ENCODE assay signal across 1 cellular context in the genomic region with DNA sequence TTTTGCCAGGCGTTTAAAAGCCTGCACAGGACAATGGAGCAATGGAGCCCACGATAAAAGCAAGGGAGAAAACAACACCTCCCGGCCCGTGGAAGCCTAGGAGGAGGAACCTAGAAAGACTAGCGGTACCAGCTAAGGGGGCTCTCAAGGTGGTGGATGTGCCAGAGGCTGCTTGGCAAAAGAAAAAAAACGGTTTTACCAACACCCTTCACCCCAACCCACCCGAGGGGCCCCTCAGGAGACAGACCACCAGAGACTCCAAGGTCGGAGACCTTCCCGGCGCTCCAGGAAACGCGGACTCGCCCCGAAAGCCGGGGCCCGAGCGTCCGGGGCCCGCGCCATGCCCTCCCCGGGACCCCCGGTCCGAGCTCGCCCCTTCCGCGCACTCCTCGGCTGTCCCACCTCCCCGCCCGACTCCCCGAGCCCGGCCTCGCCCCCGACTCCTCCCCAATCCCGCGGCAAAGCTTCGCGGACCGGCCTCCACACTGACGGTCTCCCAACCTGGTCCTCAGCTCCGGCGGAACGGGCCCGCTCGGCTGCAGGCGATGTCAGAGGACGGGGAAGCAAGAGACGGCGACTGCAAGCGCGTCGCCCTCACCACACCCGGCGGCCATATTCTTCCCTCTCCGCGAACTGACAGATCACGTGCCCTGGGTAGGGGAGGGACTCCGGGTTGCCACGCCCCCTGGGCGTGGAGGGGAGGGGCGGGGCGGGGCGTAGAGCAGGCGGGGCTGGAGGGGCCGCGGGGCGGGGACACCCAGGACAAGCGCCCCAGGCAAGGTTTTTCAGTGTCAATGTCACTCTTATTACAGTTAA.
A peak's percentile ranks its signal among the peaks of the same experiment; 100 is the strongest.
TF ChIP-seq lines count a peak whose summit lies in the region.

KIDINS220 (minus strand) TSS at position 635 of the 816 bp plus-strand sequence. CDS start 10,520 bp downstream, outside the sequence.

TF ChIP-seq in K562, 482 proteins besides CTCF, POLR2A, EP300 and RAD21 (continued from another document and continues in another):
- TF ChIP-seq CLOCK (CRISPR knock-in tag; IDR thresholded peaks at IDR 0.05; ENCODE audit: borderline replicate concordance) (no peak), ZNF316 (IDR thresholded peaks at IDR 0.05) (no peak), FOXA1 (IDR thresholded peaks at IDR 0.05; ENCODE audit: borderline replicate concordance) (no peak), E2F5 (CRISPR knock-in tag; IDR thresholded peaks at IDR 0.05) (no peak), FOXJ2 (tag; IDR thresholded peaks at IDR 0.05) (no peak), ZNF140 (CRISPR knock-in tag; IDR thresholded peaks at IDR 0.05) (no peak), MLLT1 (IDR thresholded peaks at IDR 0.05) (no peak), EZH2 (IDR thresholded peaks at IDR 0.05; ENCODE audit: borderline replicate concordance, low read depth, low read length) (no peak), SRSF3 (IDR thresholded peaks at IDR 0.05; ENCODE audit: insufficient read depth, low read length) (no peak), SP1 (CRISPR knock-in tag; IDR thresholded peaks at IDR 0.05) (peak; percentile 68; the same call in 1 of the 2 replicates), SMARCB1 (IDR thresholded peaks at IDR 0.05; ENCODE audit: insufficient read length, low read depth) (no peak), ZNF431 (CRISPR knock-in tag; IDR thresholded peaks at IDR 0.05) (no peak), GATAD2B (IDR thresholded peaks at IDR 0.05; ENCODE audit: borderline replicate concordance) (no peak), MBD1 (CRISPR knock-in tag; IDR thresholded peaks at IDR 0.05) (no peak), ZNF445 (CRISPR knock-in tag; IDR thresholded peaks at IDR 0.05; ENCODE audit: low read depth) (no peak), SETDB1 (IDR thresholded peaks at IDR 0.05; ENCODE audit: low read length) (no peak), ZNF24 (IDR thresholded peaks at IDR 0.05) (no peak), KLF6 (CRISPR knock-in tag; IDR thresholded peaks at IDR 0.05; ENCODE audit: borderline replicate concordance) (no peak), TBP (optimal IDR thresholded peaks at IDR 0.05; ENCODE audit: low read depth, low read length) (peak; percentile 76), C11orf30 (IDR thresholded peaks at IDR 0.05; ENCODE audit: low read depth) (peak; percentile 71), PRMT5 (CRISPR knock-in tag; IDR thresholded peaks at IDR 0.05) (no peak), GABPB1 (CRISPR knock-in tag; IDR thresholded peaks at IDR 0.05) (peak; percentile 47; the same call in 1 of the 2 replicates), SMARCA5 (IDR thresholded peaks at IDR 0.05) (no peak), ZFP30 (CRISPR knock-in tag; IDR thresholded peaks at IDR 0.05; ENCODE audit: borderline replicate concordance) (no peak), HNRNPK (IDR thresholded peaks at IDR 0.05; ENCODE audit: low read depth, low read length, poor library complexity, severe bottlenecking) (no peak), KLF16 (IDR thresholded peaks at IDR 0.05) (no peak), SLC30A9 (CRISPR knock-in tag; IDR thresholded peaks at IDR 0.05) (no peak), HMG20A (CRISPR knock-in tag; conservative IDR thresholded peaks at IDR 0.05) (no peak), ZNF212 (CRISPR knock-in tag; IDR thresholded peaks at IDR 0.05) (no peak), IRF2 (CRISPR knock-in tag; IDR thresholded peaks at IDR 0.05) (no peak), SAP30 (IDR thresholded peaks at IDR 0.05; ENCODE audit: borderline replicate concordance, insufficient read depth, low read depth, low read length, poor library complexity, severe bottlenecking) (peak; percentile 77)
- TF ChIP-seq, protein P1, sequence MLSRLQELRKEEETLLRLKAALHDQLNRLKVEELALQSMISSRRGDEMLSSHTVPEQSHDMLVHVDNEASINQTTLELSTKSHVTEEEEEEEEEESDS (CRISPR knock-in tag; IDR thresholded peaks at IDR 0.05) = no peak
- TF ChIP-seq, protein P2, sequence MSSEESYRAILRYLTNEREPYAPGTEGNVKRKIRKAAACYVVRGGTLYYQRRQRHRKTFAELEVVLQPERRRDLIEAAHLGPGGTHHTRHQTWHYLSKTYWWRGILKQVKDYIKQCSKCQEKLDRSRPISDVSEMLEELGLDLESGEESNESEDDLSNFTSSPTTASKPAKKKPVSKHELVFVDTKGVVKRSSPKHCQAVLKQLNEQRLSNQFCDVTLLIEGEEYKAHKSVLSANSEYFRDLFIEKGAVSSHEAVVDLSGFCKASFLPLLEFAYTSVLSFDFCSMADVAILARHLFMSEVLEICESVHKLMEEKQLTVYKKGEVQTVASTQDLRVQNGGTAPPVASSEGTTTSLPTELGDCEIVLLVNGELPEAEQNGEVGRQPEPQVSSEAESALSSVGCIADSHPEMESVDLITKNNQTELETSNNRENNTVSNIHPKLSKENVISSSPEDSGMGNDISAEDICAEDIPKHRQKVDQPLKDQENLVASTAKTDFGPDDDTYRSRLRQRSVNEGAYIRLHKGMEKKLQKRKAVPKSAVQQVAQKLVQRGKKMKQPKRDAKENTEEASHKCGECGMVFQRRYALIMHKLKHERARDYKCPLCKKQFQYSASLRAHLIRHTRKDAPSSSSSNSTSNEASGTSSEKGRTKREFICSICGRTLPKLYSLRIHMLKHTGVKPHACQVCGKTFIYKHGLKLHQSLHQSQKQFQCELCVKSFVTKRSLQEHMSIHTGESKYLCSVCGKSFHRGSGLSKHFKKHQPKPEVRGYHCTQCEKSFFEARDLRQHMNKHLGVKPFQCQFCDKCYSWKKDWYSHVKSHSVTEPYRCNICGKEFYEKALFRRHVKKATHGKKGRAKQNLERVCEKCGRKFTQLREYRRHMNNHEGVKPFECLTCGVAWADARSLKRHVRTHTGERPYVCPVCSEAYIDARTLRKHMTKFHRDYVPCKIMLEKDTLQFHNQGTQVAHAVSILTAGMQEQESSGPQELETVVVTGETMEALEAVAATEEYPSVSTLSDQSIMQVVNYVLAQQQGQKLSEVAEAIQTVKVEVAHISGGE (CRISPR knock-in tag; IDR thresholded peaks at IDR 0.05) = no peak
- TF ChIP-seq, protein P3, sequence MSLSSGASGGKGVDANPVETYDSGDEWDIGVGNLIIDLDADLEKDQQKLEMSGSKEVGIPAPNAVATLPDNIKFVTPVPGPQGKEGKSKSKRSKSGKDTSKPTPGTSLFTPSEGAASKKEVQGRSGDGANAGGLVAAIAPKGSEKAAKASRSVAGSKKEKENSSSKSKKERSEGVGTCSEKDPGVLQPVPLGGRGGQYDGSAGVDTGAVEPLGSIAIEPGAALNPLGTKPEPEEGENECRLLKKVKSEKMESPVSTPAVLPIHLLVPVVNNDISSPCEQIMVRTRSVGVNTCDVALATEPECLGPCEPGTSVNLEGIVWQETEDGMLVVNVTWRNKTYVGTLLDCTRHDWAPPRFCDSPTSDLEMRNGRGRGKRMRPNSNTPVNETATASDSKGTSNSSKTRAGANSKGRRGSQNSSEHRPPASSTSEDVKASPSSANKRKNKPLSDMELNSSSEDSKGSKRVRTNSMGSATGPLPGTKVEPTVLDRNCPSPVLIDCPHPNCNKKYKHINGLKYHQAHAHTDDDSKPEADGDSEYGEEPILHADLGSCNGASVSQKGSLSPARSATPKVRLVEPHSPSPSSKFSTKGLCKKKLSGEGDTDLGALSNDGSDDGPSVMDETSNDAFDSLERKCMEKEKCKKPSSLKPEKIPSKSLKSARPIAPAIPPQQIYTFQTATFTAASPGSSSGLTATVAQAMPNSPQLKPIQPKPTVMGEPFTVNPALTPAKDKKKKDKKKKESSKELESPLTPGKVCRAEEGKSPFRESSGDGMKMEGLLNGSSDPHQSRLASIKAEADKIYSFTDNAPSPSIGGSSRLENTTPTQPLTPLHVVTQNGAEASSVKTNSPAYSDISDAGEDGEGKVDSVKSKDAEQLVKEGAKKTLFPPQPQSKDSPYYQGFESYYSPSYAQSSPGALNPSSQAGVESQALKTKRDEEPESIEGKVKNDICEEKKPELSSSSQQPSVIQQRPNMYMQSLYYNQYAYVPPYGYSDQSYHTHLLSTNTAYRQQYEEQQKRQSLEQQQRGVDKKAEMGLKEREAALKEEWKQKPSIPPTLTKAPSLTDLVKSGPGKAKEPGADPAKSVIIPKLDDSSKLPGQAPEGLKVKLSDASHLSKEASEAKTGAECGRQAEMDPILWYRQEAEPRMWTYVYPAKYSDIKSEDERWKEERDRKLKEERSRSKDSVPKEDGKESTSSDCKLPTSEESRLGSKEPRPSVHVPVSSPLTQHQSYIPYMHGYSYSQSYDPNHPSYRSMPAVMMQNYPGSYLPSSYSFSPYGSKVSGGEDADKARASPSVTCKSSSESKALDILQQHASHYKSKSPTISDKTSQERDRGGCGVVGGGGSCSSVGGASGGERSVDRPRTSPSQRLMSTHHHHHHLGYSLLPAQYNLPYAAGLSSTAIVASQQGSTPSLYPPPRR (CRISPR knock-in tag; IDR thresholded peaks at IDR 0.05; ENCODE audit: borderline replicate concordance) = no peak
- TF ChIP-seq, protein P4, sequence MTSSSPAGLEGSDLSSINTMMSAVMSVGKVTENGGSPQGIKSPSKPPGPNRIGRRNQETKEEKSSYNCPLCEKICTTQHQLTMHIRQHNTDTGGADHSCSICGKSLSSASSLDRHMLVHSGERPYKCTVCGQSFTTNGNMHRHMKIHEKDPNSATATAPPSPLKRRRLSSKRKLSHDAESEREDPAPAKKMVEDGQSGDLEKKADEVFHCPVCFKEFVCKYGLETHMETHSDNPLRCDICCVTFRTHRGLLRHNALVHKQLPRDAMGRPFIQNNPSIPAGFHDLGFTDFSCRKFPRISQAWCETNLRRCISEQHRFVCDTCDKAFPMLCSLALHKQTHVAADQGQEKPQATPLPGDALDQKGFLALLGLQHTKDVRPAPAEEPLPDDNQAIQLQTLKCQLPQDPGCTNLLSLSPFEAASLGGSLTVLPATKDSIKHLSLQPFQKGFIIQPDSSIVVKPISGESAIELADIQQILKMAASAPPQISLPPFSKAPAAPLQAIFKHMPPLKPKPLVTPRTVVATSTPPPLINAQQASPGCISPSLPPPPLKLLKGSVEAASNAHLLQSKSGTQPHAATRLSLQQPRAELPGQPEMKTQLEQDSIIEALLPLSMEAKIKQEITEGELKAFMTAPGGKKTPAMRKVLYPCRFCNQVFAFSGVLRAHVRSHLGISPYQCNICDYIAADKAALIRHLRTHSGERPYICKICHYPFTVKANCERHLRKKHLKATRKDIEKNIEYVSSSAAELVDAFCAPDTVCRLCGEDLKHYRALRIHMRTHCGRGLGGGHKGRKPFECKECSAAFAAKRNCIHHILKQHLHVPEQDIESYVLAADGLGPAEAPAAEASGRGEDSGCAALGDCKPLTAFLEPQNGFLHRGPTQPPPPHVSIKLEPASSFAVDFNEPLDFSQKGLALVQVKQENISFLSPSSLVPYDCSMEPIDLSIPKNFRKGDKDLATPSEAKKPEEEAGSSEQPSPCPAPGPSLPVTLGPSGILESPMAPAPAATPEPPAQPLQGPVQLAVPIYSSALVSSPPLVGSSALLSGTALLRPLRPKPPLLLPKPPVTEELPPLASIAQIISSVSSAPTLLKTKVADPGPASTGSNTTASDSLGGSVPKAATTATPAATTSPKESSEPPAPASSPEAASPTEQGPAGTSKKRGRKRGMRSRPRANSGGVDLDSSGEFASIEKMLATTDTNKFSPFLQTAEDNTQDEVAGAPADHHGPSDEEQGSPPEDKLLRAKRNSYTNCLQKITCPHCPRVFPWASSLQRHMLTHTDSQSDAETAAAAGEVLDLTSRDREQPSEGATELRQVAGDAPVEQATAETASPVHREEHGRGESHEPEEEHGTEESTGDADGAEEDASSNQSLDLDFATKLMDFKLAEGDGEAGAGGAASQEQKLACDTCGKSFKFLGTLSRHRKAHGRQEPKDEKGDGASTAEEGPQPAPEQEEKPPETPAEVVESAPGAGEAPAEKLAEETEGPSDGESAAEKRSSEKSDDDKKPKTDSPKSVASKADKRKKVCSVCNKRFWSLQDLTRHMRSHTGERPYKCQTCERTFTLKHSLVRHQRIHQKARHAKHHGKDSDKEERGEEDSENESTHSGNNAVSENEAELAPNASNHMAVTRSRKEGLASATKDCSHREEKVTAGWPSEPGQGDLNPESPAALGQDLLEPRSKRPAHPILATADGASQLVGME (CRISPR knock-in tag; IDR thresholded peaks at IDR 0.05) = no peak
